In genomic region chr10:8060704-8061121, GRCh38 we compare ENCODE assay signal across 12 cellular contexts. TPM values are rescaled to one million over a fixed set of nuclear protein-coding genes. Genes with fewer than 3 reads are reported as not detected.
DNase-seq lines count a peak whose midpoint lies in the region; ATAC-seq and TF ChIP-seq lines count a peak whose summit lies in the region.
"Had no signal": no experiment of that assay in that cellular context is flagged by ENCODE, and none has a peak within 500 bp of the region (broad histone marks: within the 10 kb centered on the region; RNA-seq: fewer than 3 reads in every experiment).

No MANE protein-coding gene starts in this region.

- H2BK5ac ChIP-seq in IMR-90 (ENCODE audit: low read depth, low read length, poor library complexity, severe bottlenecking) (no peak overlapping the region), neuronal stem cell (ENCODE audit: low read length) (no peak overlapping the region)

- H2AK9ac ChIP-seq in IMR-90 (replicated peaks; ENCODE audit: low read depth, low read length, poor library complexity): no peak overlapping the region

- H2BK12ac ChIP-seq in neuronal stem cell (ENCODE audit: low read length): no peak overlapping the region

- H2AFZ ChIP-seq in DND-41 (ENCODE audit: low read depth, low read length) (no peak overlapping the region), IMR-90 (replicated peaks; ENCODE audit: low read length, poor library complexity) (peak overlapping the region; percentile 65), neuronal stem cell (ENCODE audit: low read length) (no peak overlapping the region)

- H3K79me2 ChIP-seq in DND-41 (ENCODE audit: insufficient read depth, low read length): peaks cover 100% of the 10 kb centered on the region

- CTCF ChIA-PET in IMR-90 (lab: Yijun Ruan, JAX) (no interaction called here), MCF 10A (lab: Yijun Ruan, JAX) (interaction anchor here (0.6 to 1.3 kb wide), 5 partner anchors 11 to 1035 kb away, joined by 3 to 4 read pairs (median 4); no protein-coding TSS in a partner anchor)

- BruUV-seq in IMR-90 (replicated peaks; lab: Mats Ljungman, UMichigan) (no TSS peak), MCF 10A (replicated peaks; lab: Mats Ljungman, UMichigan) (no TSS peak)

- WGBS in IMR-90 (ENCODE audit: extremely low coverage in 2 of 2, insufficient read length in 1 of 2), 2 experiments: no CpG with 5 or more reads among the region's 10 CpGs
- no CpG with 5 or more reads among the region's 10 CpGs for WGBS in neuronal stem cell (ENCODE audit: extremely low coverage in 2 of 2, insufficient read length in 2 of 2, insufficient replicate concordance in 1 of 2), 2 donors
- 57 to 59% methylated on average over 10 of the region's 10 CpGs for WGBS in esophagus squamous epithelium, 2 donors

- TF ChIP-seq CTCF in DND-41 (IDR thresholded peaks at IDR 0.05; ENCODE audit: borderline replicate concordance, extremely low read depth, low read length, poor library complexity, severe bottlenecking) (no peak), IMR-90 (conservative IDR thresholded peaks at IDR 0.05; ENCODE audit: low read depth, low read length) (no peak), MCF 10A (IDR thresholded peaks at IDR 0.05; ENCODE audit: unreplicated experiment) (no peak), esophagus squamous epithelium (IDR thresholded peaks at IDR 0.05) (no peak)

- H3K79me1 ChIP-seq in IMR-90 (ENCODE audit: low read depth in 1 of 2, low read length in 2 of 2) (no peaks in the 10 kb centered on the region), neuronal stem cell (ENCODE audit: low read depth, low read length) (no peaks in the 10 kb centered on the region)

- peaks cover 86% of the 10 kb centered on the region for H3K36me3 Mint-ChIP-seq in MCF 10A (ENCODE audit: insufficient read depth, unreplicated experiment)

- no peak for ATAC-seq in DND-41 (ENCODE audit: insufficient read depth, low read depth)
- no peak for ATAC-seq in IMR-90 (ENCODE audit: low read depth)
- ATAC-seq in HG03135 (IDR thresholded peaks at IDR 0.05; ENCODE audit: unreplicated experiment): no peak
- ATAC-seq: left colon had no signal

- peaks cover 94% of the 10 kb centered on the region for H3K36me3 ChIP-seq in DND-41 (ENCODE audit: insufficient read depth, low read length)
- H3K36me3 ChIP-seq in IMR-90 (ENCODE audit: control insufficient read depth, insufficient read depth, low read length): no peaks in the 10 kb centered on the region
- no peaks in the 10 kb centered on the region for H3K36me3 ChIP-seq in neuronal stem cell (replicated peaks in 1 of 2; ENCODE audit: control insufficient read depth in 2 of 2, insufficient read depth in 2 of 2, low read length in 2 of 2)
- H3K36me3 ChIP-seq in esophagus squamous epithelium: no peaks in the 10 kb centered on the region
- H3K36me3 ChIP-seq: right atrium auricular region had no signal

- no peak overlapping the region for H2BK20ac ChIP-seq in IMR-90 (ENCODE audit: low read depth, low read length)

- no peak for TF ChIP-seq POLR2A in IMR-90 (IDR thresholded peaks at IDR 0.05; ENCODE audit: low read depth, low read length)
- TF ChIP-seq POLR2A in esophagus squamous epithelium (IDR thresholded peaks at IDR 0.05): no peak

- H2BK15ac ChIP-seq in IMR-90 (ENCODE audit: low read depth, low read length) (no peak overlapping the region), neuronal stem cell (ENCODE audit: low read length) (no peak overlapping the region)

- no peaks in the 10 kb centered on the region; the same call in 1 of the 2 replicates for H3K9me1 ChIP-seq in IMR-90 (ENCODE audit: insufficient read depth, low read length)

- H3K23ac ChIP-seq in IMR-90 (ENCODE audit: low read depth, low read length) (no peak overlapping the region), neuronal stem cell (ENCODE audit: low read depth, low read length, poor library complexity) (no peak overlapping the region)

- no peak for TF ChIP-seq RAD21 in IMR-90 (IDR thresholded peaks at IDR 0.05; ENCODE audit: low read length)

- H4K8ac ChIP-seq in IMR-90 (ENCODE audit: low read depth in 2 of 2, low read length in 2 of 2) (no peak overlapping the region), neuronal stem cell (ENCODE audit: low read depth, low read length) (no peak overlapping the region)

- no peak overlapping the region for H2AK5ac ChIP-seq in IMR-90 (ENCODE audit: low read depth, low read length)
- no peak overlapping the region for H2AK5ac ChIP-seq in neuronal stem cell (ENCODE audit: low read depth, low read length)

- H3K4me3 ChIP-seq in DND-41 (ENCODE audit: low read depth in 1 of 2, low read length in 2 of 2) (peak overlapping the region; percentile 18 to 65; a peak in 3 of 4 replicates), IMR-90 (ENCODE audit: insufficient read depth, low read depth, low read length) (no peak overlapping the region), neuronal stem cell (ENCODE audit: low read length in 2 of 2) (no peak overlapping the region), esophagus squamous epithelium (peak overlapping the region in 2 of 4 donors; percentile 0 to 7)
- H3K4me3 ChIP-seq: right atrium auricular region had no signal

- in situ Hi-C loops in IMR-90 (cut with MboI; ENCODE audit: low sequenced_read_pairs): no loop called here

- DNase-seq in DND-41 (peak; percentile 61), IMR-90 (no peak), MCF 10A (ENCODE audit: unreplicated experiment) (no peak), neuronal stem cell (ENCODE audit: low spot score) (peak; percentile 8), NCI-H510A treated with DMSO at 0.1 percent for 48 hours (lab: John Stamatoyannopoulos, UW) (no peak), Ammon's horn (ENCODE audit: low spot score) (no peak), esophagus squamous epithelium (lab: John Stamatoyannopoulos, UW) (no peak)
- DNase-seq: DMS 273 treated with DMSO at 0.1 percent for 48 hours, left colon, NCI-H446 had no signal

- H3K27me3 ChIP-seq in DND-41 (ENCODE audit: insufficient read depth, low read length, poor library complexity) (no peaks in the 10 kb centered on the region), IMR-90 (ENCODE audit: control insufficient read depth, insufficient read depth, low read length) (peaks cover 70% of the 10 kb centered on the region), neuronal stem cell (ENCODE audit: control insufficient read depth in 3 of 3, insufficient read depth in 3 of 3, low read depth in 1 of 3, low read length in 3 of 3) (peaks cover 28 to 100% (median 64%) of the 10 kb centered on the region in 3 experiments), esophagus squamous epithelium (peaks cover 0 to 98% (median 2%) of the 10 kb centered on the region in 4 donors)

- H3K4me2 ChIP-seq in DND-41 (ENCODE audit: insufficient read depth, low read length) (peak overlapping the region; percentile 70), IMR-90 (ENCODE audit: low read depth, low read length) (no peak overlapping the region), neuronal stem cell (ENCODE audit: insufficient read depth, low read length, poor library complexity, severe bottlenecking) (peak overlapping the region; percentile 37)

- POLR2A ChIA-PET in IMR-90 (lab: Charles Lee; ENCODE audit: unreplicated experiment): no interaction called here
- POLR2A ChIA-PET in MCF 10A (lab: Yijun Ruan, JAX): interaction anchor here (0.7 to 2.4 kb wide), 10 partner anchors 66 to 1648 kb away, joined by 3 to 10 read pairs (median 4); no protein-coding TSS in a partner anchor

- H2BK120ac ChIP-seq in IMR-90 (ENCODE audit: low read depth, low read length) (peak overlapping the region; percentile 46; the same call in 1 of the 2 replicates), neuronal stem cell (ENCODE audit: low read depth, low read length) (no peak overlapping the region)

- H4K91ac ChIP-seq in IMR-90 (ENCODE audit: insufficient read depth, low read depth, low read length): no peak overlapping the region
- H4K91ac ChIP-seq in neuronal stem cell (ENCODE audit: low read depth, low read length, poor library complexity): no peak overlapping the region

- peaks cover 83% of the 10 kb centered on the region for H3K4me1 ChIP-seq in DND-41 (ENCODE audit: insufficient read depth, low read length)
- 0 out of 2 replicates have a peak, but pooled peaks cover 2% of the 10 kb centered on the region for H3K4me1 ChIP-seq in IMR-90 (ENCODE audit: control insufficient read depth, insufficient read depth, low read length)
- peaks cover 0 to 35% of the 10 kb centered on the region in 2 donors for H3K4me1 ChIP-seq in neuronal stem cell (ENCODE audit: control insufficient read depth in 2 of 2, insufficient read depth in 1 of 2, low read depth in 1 of 2, low read length in 2 of 2)
- peaks cover 0 to 17% (median 0%) of the 10 kb centered on the region in 3 donors for H3K4me1 ChIP-seq in esophagus squamous epithelium

- H3K4ac ChIP-seq in IMR-90 (ENCODE audit: low read depth, low read length): no peak overlapping the region
- no peak overlapping the region for H3K4ac ChIP-seq in neuronal stem cell (ENCODE audit: low read length)

- no peak overlapping the region for H3K56ac ChIP-seq in IMR-90 (ENCODE audit: extremely low read depth, insufficient read depth, low read length)

- H3K9ac ChIP-seq in DND-41 (ENCODE audit: low read depth, low read length) (peak overlapping the region; percentile 94), IMR-90 (ENCODE audit: low read depth, low read length) (no peak overlapping the region), neuronal stem cell (ENCODE audit: low read depth, low read length, poor library complexity) (no peak overlapping the region)

- dilution Hi-C loops in IMR-90 (cut with HindIII; ENCODE audit: low sequenced_read_pairs, unreplicated experiment): no loop called here

- H3K9me3 Mint-ChIP-seq in MCF 10A (ENCODE audit: unreplicated experiment): no peaks in the 10 kb centered on the region

- no peak overlapping the region for H3K18ac ChIP-seq in IMR-90 (ENCODE audit: low read depth, low read length)
- no peak overlapping the region for H3K18ac ChIP-seq in neuronal stem cell (ENCODE audit: low read length)

- H3K27ac ChIP-seq in DND-41 (ENCODE audit: low read length): peak overlapping the region; percentile 95
- no peak overlapping the region for H3K27ac ChIP-seq in IMR-90 (ENCODE audit: insufficient read depth, low read length)
- no peak overlapping the region for H3K27ac ChIP-seq in neuronal stem cell (replicated peaks; ENCODE audit: low read length)
- peak overlapping the region in 1 of 4 donors; percentile 44 for H3K27ac ChIP-seq in esophagus squamous epithelium
- H3K27ac ChIP-seq: right atrium auricular region had no signal

- H3K27ac Mint-ChIP-seq in MCF 10A (ENCODE audit: low read depth, unreplicated experiment): peak overlapping the region; percentile 93

- H3K27me3 Mint-ChIP-seq in MCF 10A (ENCODE audit: insufficient read depth, unreplicated experiment): no peaks in the 10 kb centered on the region

- H4K20me1 ChIP-seq in DND-41 (ENCODE audit: insufficient read depth, low read length) (peaks cover 67% of the 10 kb centered on the region), IMR-90 (ENCODE audit: insufficient read depth, low read length) (no peaks in the 10 kb centered on the region)

- no peak overlapping the region for H4K5ac ChIP-seq in IMR-90 (ENCODE audit: low read depth, low read length)

- peak overlapping the region; percentile 93 for H3K4me3 Mint-ChIP-seq in MCF 10A (ENCODE audit: unreplicated experiment)

- 0 out of 2 replicates have a peak overlapping the region, but pooled peaks have one; percentile 4 for H3K14ac ChIP-seq in IMR-90 (replicated peaks; ENCODE audit: low read depth, low read length)
- no peak overlapping the region for H3K14ac ChIP-seq in neuronal stem cell (ENCODE audit: low read length)

- H3K4me1 Mint-ChIP-seq in MCF 10A (ENCODE audit: insufficient read depth, unreplicated experiment): peaks cover 36% of the 10 kb centered on the region

- H3K9me3 ChIP-seq in DND-41 (ENCODE audit: insufficient read depth, low read length, severe bottlenecking): no peaks in the 10 kb centered on the region
- peaks cover 1% of the 10 kb centered on the region; the same call in 1 of the 2 replicates for H3K9me3 ChIP-seq in IMR-90 (ENCODE audit: control insufficient read depth, insufficient read depth, low read length)
- no peaks in the 10 kb centered on the region for H3K9me3 ChIP-seq in neuronal stem cell (replicated peaks in 1 of 2; ENCODE audit: control insufficient read depth in 2 of 2, insufficient read depth in 1 of 2, low read depth in 1 of 2, low read length in 2 of 2)
- no peaks in the 10 kb centered on the region for H3K9me3 ChIP-seq in esophagus squamous epithelium
- H3K9me3 ChIP-seq: right atrium auricular region had no signal

- intact Hi-C loops in IMR-90 (cut with micrococcal nuclease) (no loop called here), MCF 10A (cut with micrococcal nuclease) (no loop called here), esophagus squamous epithelium (cut with DNase I) (no loop called here)

RNA-seq across cellular contexts. Expression of gene GATA3, which starts 6.2 kb away (rescaled TPM):
- total RNA-seq in IMR-90 (2012; rRNA removed) (under 0.01 TPM in 1 of 2 replicates, not detected in the other), MCF 10A (2022) (13.1 and 14.6 TPM in 2 replicates), esophagus squamous epithelium (1 to 10 TPM in 1 of 4 donors, under 1 TPM in 2, not detected in 1; 0.35 to 1.3 (median 0.40) TPM)
- polyA plus RNA-seq in IMR-90 (2012; rRNA removed): 0.11 and 0.21 TPM in 2 replicates
- polyA plus RNA-seq in IMR-90 (2012; cell fraction: cytosol; rRNA removed): 0.21 TPM in 2 replicates
- 0.29 and 0.33 TPM in 2 replicates for polyA plus RNA-seq in IMR-90 (2012; cell fraction: nucleus; rRNA removed; ENCODE audit: low replicate concordance)
- polyA plus RNA-seq in neuronal stem cell (2013, experiment 1 of 2): 0.33 TPM
- polyA plus RNA-seq in neuronal stem cell (2013, experiment 2 of 2): 0.40 TPM

Comparison
In these comparisons a context has a peak if more than half of its experiments do, and no peak if none do; other contexts are left out.
1. DNase-seq: peak in DND-41 (single experiment) and neuronal stem cell (single experiment); none in IMR-90 (single experiment), MCF 10A (single experiment), NCI-H510A treated with DMSO at 0.1 percent for 48 hours (single experiment), Ammon's horn (single experiment) and esophagus squamous epithelium (single experiment).
2. H3K4me3 ChIP-seq: peak in DND-41 (2 of 2); none in IMR-90 (single experiment) and neuronal stem cell (0 of 2).